25 cellular contexts compared by ENCODE assay signal in genomic region chr12:58008658-58009057, GRCh38.
"Had no signal": no experiment of that assay in that cellular context is flagged by ENCODE, and none has a peak within 500 bp of the region (broad histone marks: within the 10 kb centered on the region; RNA-seq: fewer than 3 reads in every experiment).

No MANE protein-coding gene starts in this region.

- H3K36me3 ChIP-seq: neural progenitor cell, ovary, right lobe of liver, sigmoid colon, stomach, thoracic aorta, thyroid gland, tibial nerve, upper lobe of left lung, vagina had no signal

- FAIRE-seq: small intestine, urothelium cell line had no signal

- H3K4me2 ChIP-seq: neural progenitor cell had no signal

- H2AFZ ChIP-seq: neural progenitor cell, parathyroid adenoma had no signal

- H3K4me1 ChIP-seq: neural progenitor cell, parathyroid adenoma, psoas muscle, right lobe of liver, sigmoid colon, stomach, thyroid gland, upper lobe of left lung, vagina had no signal

- H3K27me3 ChIP-seq: neural progenitor cell, ovary, right lobe of liver, sigmoid colon, stomach, thyroid gland, tibial nerve, upper lobe of left lung, vagina had no signal

- H3K4me3 ChIP-seq: neural progenitor cell, ovary, psoas muscle, right lobe of liver, sigmoid colon, stomach, thoracic aorta, thyroid gland, tibial nerve, upper lobe of left lung, vagina had no signal

- H3K9ac ChIP-seq: neural progenitor cell, parathyroid adenoma had no signal

- H3K9me3 ChIP-seq: ovary, psoas muscle, right lobe of liver, sigmoid colon, stomach, thoracic aorta, thyroid gland, tibial nerve, upper lobe of left lung, vagina had no signal

- DNase-seq: natural killer cell; occipital lobe; ovary; posterior cingulate gyrus; psoas muscle; right cardiac atrium; right lobe of liver; sigmoid colon; small intestine; stimulated activated CD4-positive, alpha-beta T cell treated with anti-CD3 and anti-CD28 coated beads, Interleukin-15, amount 100 ng/mL, for 24 hours; stimulated activated CD4-positive, alpha-beta T cell treated with anti-CD3 and anti-CD28 coated beads, Interleukin-2, amount 100 ng/mL, for 24 hours; stimulated activated CD4-positive, alpha-beta T cell treated with anti-CD3 and anti-CD28 coated beads, Interleukin-2, amount 100 ng/mL, for 48 hours; stimulated activated CD4-positive, alpha-beta T cell treated with anti-CD3 and anti-CD28 coated beads, Interleukin-4, amount 100 ng/mL, for 24 hours; stimulated activated naive B cell treated with anti-CD40 and anti-IgM and Interleukin-4, amounts not matched to agents 10 μg/mL and 1 μg/mL and 100 μg/mL, for 72 hours; stimulated activated naive CD4-positive, alpha-beta T cell treated with Interleukin-2 at 50 U/mL for 16 hours; stomach; thyroid gland; trophoblast cell; upper lobe of left lung had no signal

- H3K79me2 ChIP-seq: parathyroid adenoma had no signal

- H3K27ac ChIP-seq: neural progenitor cell, ovary, parathyroid adenoma, psoas muscle, right lobe of liver, sigmoid colon, stomach, thoracic aorta, thyroid gland, tibial nerve, upper lobe of left lung, vagina had no signal
